1 cellular context compared by ENCODE assay signal in genomic region chr19:5397804-5398692, GRCh38.
A peak's percentile ranks its signal among the peaks of the same experiment; 100 is the strongest.
TF ChIP-seq lines count a peak whose summit lies in the region.

No MANE protein-coding gene starts in this region.

TF ChIP-seq in HepG2, 621 proteins besides CTCF, POLR2A, EP300 and RAD21:
- TF ChIP-seq ZNF382 (CRISPR knock-in tag; IDR thresholded peaks at IDR 0.05; ENCODE audit: borderline replicate concordance) (no peak), ZNF329 (CRISPR knock-in tag; IDR thresholded peaks at IDR 0.05; ENCODE audit: low read depth) (no peak), BRF2 (CRISPR knock-in tag; IDR thresholded peaks at IDR 0.05) (no peak), ELF4 (CRISPR knock-in tag; IDR thresholded peaks at IDR 0.05; ENCODE audit: borderline replicate concordance) (no peak), PBX2 (CRISPR knock-in tag; IDR thresholded peaks at IDR 0.05) (0 out of 2 replicates have a peak, but pooled peaks have one; percentile 33), RFX3 (CRISPR knock-in tag; IDR thresholded peaks at IDR 0.05) (peak; percentile 56; the same call in 1 of the 2 replicates), ZFP62 (CRISPR knock-in tag; IDR thresholded peaks at IDR 0.05) (no peak), NFIC (IDR thresholded peaks at IDR 0.05; ENCODE audit: low read length) (no peak), ZKSCAN8 (CRISPR knock-in tag; IDR thresholded peaks at IDR 0.05; ENCODE audit: borderline replicate concordance) (peak; percentile 59; the same call in 1 of the 2 replicates), ZNF496 (CRISPR knock-in tag; IDR thresholded peaks at IDR 0.05; ENCODE audit: insufficient replicate concordance) (no peak), ZSCAN21 (CRISPR knock-in tag; IDR thresholded peaks at IDR 0.05; ENCODE audit: borderline replicate concordance) (no peak), RFX1 (IDR thresholded peaks at IDR 0.05) (peak; percentile 63), MAFK (conservative IDR thresholded peaks at IDR 0.05 in 1 of 2, IDR thresholded peaks at IDR 0.05 in 1 of 2; ENCODE audit: low read length in 2 of 2) (no peak), AKAP8 (CRISPR knock-in tag; IDR thresholded peaks at IDR 0.05) (no peak), PBX3 (CRISPR knock-in tag; IDR thresholded peaks at IDR 0.05; ENCODE audit: borderline replicate concordance) (no peak), ZNF234 (CRISPR knock-in tag; conservative IDR thresholded peaks at IDR 0.05) (no peak), ZNF598 (CRISPR knock-in tag; IDR thresholded peaks at IDR 0.05; ENCODE audit: borderline replicate concordance) (no peak)
